1 cellular context compared by ENCODE assay signal in the genomic region with DNA sequence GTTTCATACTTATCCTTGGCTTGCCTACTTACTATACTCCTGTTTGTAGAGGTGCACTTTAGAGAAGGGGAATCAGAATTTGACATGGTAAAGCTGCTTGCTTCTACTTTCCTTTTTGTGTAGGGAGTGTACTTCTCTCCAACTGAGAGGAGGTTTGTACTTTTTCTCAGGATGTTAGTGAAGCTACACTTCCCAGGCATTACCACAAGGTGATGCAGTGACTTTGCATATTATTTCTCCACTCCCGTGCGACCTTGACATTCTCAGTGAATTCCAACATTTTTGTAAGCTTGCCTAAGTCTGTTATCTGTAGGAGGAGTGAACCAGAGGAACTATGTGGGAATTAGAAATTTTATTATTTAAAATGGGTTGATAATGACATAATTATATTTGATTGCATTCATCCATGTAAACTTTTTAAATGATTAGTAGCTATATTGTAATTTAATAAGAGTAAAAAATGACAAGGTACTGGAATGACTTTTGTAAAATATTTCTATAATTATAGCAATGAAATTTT.
TF ChIP-seq lines count a peak whose summit lies in the region.

No MANE protein-coding gene starts in this region.

TF ChIP-seq in IMR-90, 13 proteins besides CTCF, POLR2A, EP300 and RAD21 (continued from another document):
- peak; percentile 83 for TF ChIP-seq NFE2L2 (IDR thresholded peaks at IDR 0.05; ENCODE audit: low read depth, low read length)
- peak; percentile 94 for TF ChIP-seq BHLHE40 (IDR thresholded peaks at IDR 0.05; ENCODE audit: low read depth, low read length)
- TF ChIP-seq, protein P1, sequence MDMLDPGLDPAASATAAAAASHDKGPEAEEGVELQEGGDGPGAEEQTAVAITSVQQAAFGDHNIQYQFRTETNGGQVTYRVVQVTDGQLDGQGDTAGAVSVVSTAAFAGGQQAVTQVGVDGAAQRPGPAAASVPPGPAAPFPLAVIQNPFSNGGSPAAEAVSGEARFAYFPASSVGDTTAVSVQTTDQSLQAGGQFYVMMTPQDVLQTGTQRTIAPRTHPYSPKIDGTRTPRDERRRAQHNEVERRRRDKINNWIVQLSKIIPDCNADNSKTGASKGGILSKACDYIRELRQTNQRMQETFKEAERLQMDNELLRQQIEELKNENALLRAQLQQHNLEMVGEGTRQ (IDR thresholded peaks at IDR 0.05; ENCODE audit: low read depth, low read length): no peak
- peak; percentile 68 for TF ChIP-seq SMC3 (IDR thresholded peaks at IDR 0.05; ENCODE audit: low read depth, low read length)
